ENCODE assay signal across 8 cellular contexts in the genomic region with DNA sequence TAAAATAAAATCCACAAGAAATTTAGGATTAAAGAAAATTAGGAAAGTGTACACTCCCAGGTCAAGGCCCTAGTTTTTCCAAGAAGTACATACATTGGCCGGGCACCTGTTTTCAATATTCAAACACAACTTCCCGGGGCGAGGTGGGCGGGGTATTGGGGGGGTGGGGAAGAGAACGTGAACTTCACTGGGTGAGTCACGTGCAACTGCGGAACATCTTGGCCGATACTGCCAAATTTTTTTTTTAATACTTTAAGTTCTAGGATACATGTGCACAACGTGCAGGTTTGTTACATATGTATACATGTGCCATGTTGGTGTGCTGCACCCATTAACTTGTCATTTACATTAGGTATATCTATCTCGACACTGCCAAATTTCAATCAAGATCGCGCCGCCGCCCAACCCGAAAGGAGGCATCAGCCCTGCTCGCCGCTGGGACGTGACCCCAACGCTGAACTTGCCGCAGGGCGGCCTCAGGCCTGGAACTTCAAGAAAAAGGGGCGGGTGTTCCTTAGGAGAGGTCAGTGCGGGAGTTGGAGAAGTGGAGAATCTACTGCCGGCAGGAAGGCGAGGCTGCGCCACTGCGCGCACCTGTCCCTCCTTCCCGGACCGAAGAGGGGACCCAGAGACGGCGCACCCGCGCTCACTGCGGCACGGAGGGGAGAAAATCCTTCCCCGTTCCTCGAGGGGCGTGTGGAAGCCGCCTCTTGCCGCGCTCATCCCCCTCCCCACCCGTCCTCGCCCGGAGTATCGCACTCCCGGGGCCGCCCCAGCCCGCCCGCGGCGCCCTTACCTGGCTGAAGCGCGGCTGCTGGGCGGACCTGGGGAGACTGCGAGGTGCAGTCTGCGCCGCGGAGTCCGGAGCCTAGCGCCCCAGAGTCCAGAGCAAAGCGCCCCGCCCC. TPM values are rescaled to one million over a fixed set of nuclear protein-coding genes. Genes with fewer than 3 reads are reported as not detected.
DNase-seq lines count a peak whose midpoint lies in the region; ATAC-seq, FAIRE-seq and TF ChIP-seq lines count a peak whose summit lies in the region.

A gene (minus strand): TSS at position 883 of the 905 bp plus-strand sequence. CDS start 41,224 bp downstream, outside the sequence.

- H3K9me3 ChIP-seq in pancreas: no peaks in the 10 kb centered on the region

- no peaks in the 10 kb centered on the region for H3K36me3 ChIP-seq in pancreas

- no peaks in the 10 kb centered on the region for H3K27me3 Mint-ChIP-seq in activated T-cell treated with anti-CD3 and anti-CD28 coated beads, Interleukin-2, amount 50 U/mL, for 72 hours (ENCODE audit: low read depth)

- FAIRE-seq in pancreas (lab: Jason Lieb, UNC): no peak

- H3K4me1 ChIP-seq in pancreas: peaks cover 0 to 2% (median 0%) of the 10 kb centered on the region in 3 donors

- H3K4me1 Mint-ChIP-seq in activated T-cell treated with anti-CD3 and anti-CD28 coated beads, Interleukin-2, amount 50 U/mL, for 72 hours (ENCODE audit: low read depth): peaks cover 20% of the 10 kb centered on the region

- no peaks in the 10 kb centered on the region for H3K27me3 ChIP-seq in pancreas

- H3K27ac ChIP-seq in pancreas: peak within 1 kb of the TSS; percentile 73 to 96 (median 85)

- TF ChIP-seq CTCF in pancreas (IDR thresholded peaks at IDR 0.05): no peak

- DNase-seq in ACHN (peak; percentile 74), NCI-H526 treated with DMSO at 0.1 percent for 48 hours (lab: John Stamatoyannopoulos, UW) (peak; percentile 48), glomerular visceral epithelial cell (ENCODE audit: extremely low spot score) (peak; percentile 63), pancreas (peak; percentile 50 to 81 (median 60)), G401 (ENCODE audit: low spot score) (no peak)
- peak; percentile 49 to 57 for DNase-seq in activated T-cell treated with anti-CD3 and anti-CD28 coated beads, Interleukin-2, amount 50 U/mL, for 72 hours

- H3K27ac Mint-ChIP-seq in activated T-cell treated with anti-CD3 and anti-CD28 coated beads, Interleukin-2, amount 50 U/mL, for 72 hours: peak within 1 kb of the TSS; percentile 85

- peak within 1 kb of the TSS; percentile 54 to 89 (median 82) for H3K4me3 ChIP-seq in pancreas

- intact Hi-C loops in pancreas (cut with DNase I): no loop called here

- in situ Hi-C loops in ACHN (cut with HindIII; ENCODE audit: low pct_ligation_motif_present, low pct_unique_long_range_greater_than_20kb, low sequenced_read_pairs): no loop called here
- in situ Hi-C loops in G401 (cut with HindIII; ENCODE audit: low sequenced_read_pairs): no loop called here

- H3K36me3 Mint-ChIP-seq in activated T-cell treated with anti-CD3 and anti-CD28 coated beads, Interleukin-2, amount 50 U/mL, for 72 hours (ENCODE audit: insufficient read depth in 2 of 2): no peaks in the 10 kb centered on the region

- 0 to 1% methylated on average over 61 to 63 of the region's 63 CpGs for WGBS in pancreas, 2 donors

- H3K9me3 Mint-ChIP-seq in activated T-cell treated with anti-CD3 and anti-CD28 coated beads, Interleukin-2, amount 50 U/mL, for 72 hours: no peaks in the 10 kb centered on the region

- H3K4me3 Mint-ChIP-seq in activated T-cell treated with anti-CD3 and anti-CD28 coated beads, Interleukin-2, amount 50 U/mL, for 72 hours: peak within 1 kb of the TSS; percentile 94 to 96

- peak; percentile 19 for ATAC-seq in GM18508 (IDR thresholded peaks at IDR 0.05; ENCODE audit: insufficient read depth, unreplicated experiment)
- peak; percentile 36 for ATAC-seq in HG02943 (IDR thresholded peaks at IDR 0.05; ENCODE audit: low read depth, unreplicated experiment)
- ATAC-seq in activated T-cell treated with anti-CD3 and anti-CD28 coated beads, Interleukin-2, amount 50 U/mL, for 72 hours (replicated peaks in 1 of 2): peak; percentile 40 to 52
- ATAC-seq in pancreas: peak; percentile 63 to 74 (median 68)

RNA-seq across cellular contexts. Expression of the gene that starts here (rescaled TPM):
- total RNA-seq in activated T-cell treated with anti-CD3 and anti-CD28 coated beads, Interleukin-2, amount 50 U/mL, for 72 hours: 1 to 10 TPM; 2.2 to 4.6 TPM
- 1 to 10 TPM in 3 of 6 donors, under 1 TPM in 3; 0.63 to 3.0 (median 0.97) TPM for total RNA-seq in pancreas
- polyA plus RNA-seq in pancreas: 1 to 10 TPM in 1 of 2 donors, under 1 TPM in 1; 0.49 to 1.3 TPM
- total RNA-seq in G401 (2014; rRNA removed; shearing (Covaris generic)): not detected in 2 replicates
